Comparison of ENCODE assay signal across 8 cellular contexts in genomic region chr10:1778570-1778969, GRCh38. TPM values are rescaled to one million over a fixed set of nuclear protein-coding genes. Genes with fewer than 3 reads are reported as not detected.
"Had no signal": no experiment of that assay in that cellular context is flagged by ENCODE, and none has a peak within 500 bp of the region (broad histone marks: within the 10 kb centered on the region; RNA-seq: fewer than 3 reads in every experiment).

No MANE protein-coding gene starts in this region.

- H3K27ac Mint-ChIP-seq: IgD-negative memory B cell had no signal

- DNase-seq: IMR-90, KBM-7 had no signal

- H3K4me3 ChIP-seq: K562 had no signal

- H3K27ac ChIP-seq: HL-60 had no signal

- H3K36me3 Mint-ChIP-seq: IgD-negative memory B cell had no signal

- ATAC-seq: HepG2, K562 had no signal

- H3K4me3 Mint-ChIP-seq: IgD-negative memory B cell had no signal

RNA-seq across cellular contexts. Expression of gene ADARB2, which starts 41.2 kb away (rescaled TPM):
- total RNA-seq: HepG2, HT-29, HT1080, IMR-90, K562 had no signal
- polyA plus RNA-seq: HepG2, IgD-negative memory B cell, IMR-90, K562 had no signal
